ENCODE assay signal across 25 cellular contexts in the genomic region with DNA sequence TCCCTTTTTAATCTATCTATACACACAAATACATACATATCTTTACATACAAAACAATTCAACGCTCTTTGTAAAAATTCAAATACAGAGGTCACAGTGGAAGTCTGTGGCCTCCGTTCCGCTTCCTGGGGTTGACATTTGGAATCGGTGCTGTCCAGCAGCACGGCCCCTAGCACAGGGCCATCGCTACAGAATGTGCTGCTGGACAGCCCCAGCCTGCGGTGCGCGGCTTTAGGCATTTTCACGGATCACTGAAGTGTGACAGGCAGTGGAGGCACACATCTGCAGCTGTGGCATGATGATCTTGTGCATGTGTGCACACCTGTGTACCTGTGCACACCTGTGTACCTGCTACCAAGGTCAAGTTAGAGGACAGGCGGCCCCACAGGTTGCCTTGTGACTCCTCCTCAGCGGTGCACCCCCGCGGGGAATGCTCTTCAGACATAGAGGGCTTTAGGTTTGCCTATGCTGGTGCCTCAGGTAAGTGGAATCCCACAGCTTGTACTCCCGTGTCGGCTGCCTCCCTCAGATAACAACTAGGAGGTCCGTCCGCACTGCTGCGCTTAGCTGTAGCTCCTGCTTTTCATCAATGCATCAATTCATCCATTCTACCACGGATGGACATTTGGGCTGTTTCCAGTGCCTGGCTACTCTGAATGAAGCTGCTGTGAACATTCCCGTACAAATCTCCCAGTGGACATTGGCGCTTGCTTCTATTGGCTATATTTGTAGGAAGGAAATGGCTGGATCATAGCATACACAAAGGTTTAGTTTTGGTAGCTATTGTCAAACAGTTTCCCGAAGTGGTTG. TPM values are rescaled to one million over a fixed set of nuclear protein-coding genes. Genes with fewer than 3 reads are reported as not detected.
DNase-seq lines count a peak whose midpoint lies in the region; TF ChIP-seq lines count a peak whose summit lies in the region.
"Had no signal": no experiment of that assay in that cellular context is flagged by ENCODE, and none has a peak within 500 bp of the region (broad histone marks: within the 10 kb centered on the region; RNA-seq: fewer than 3 reads in every experiment).

No MANE protein-coding gene starts in this region.

- TF ChIP-seq EP300 in Ishikawa (IDR thresholded peaks at IDR 0.05; ENCODE audit: borderline replicate concordance): no peak

- TF ChIP-seq RAD21 in Ishikawa (IDR thresholded peaks at IDR 0.05; ENCODE audit: low read depth): peak; percentile 4; the same call in 1 of the 2 replicates

- H3K27ac Mint-ChIP-seq in progenitor cell of endocrine pancreas: peak overlapping the region; percentile 57
- no peak overlapping the region for H3K27ac Mint-ChIP-seq in T-helper 2 cell treated with Interferon-gamma antibody and Interleukin-4, amounts not matched to agents 5 μg/mL and 100 μg/mL, for 36 hours
- H3K27ac Mint-ChIP-seq: activated CD4-positive, alpha-beta memory T cell treated with anti-CD3 and anti-CD28 coated beads, Interleukin-2, amount 10 ng/mL, durations not matched to agents 7 days and 5 days; activated naive CD4-positive, alpha-beta T cell treated with anti-CD3 and anti-CD28 coated beads, Interleukin-2, amount 50 U/mL, for 72 hours; activated T-helper 17 cell treated with anti-CD3 and anti-CD28 coated beads, Interleukin-2, amount 50 U/mL, for 72 hours; mesothelial cell of epicardium; naive thymus-derived CD8-positive, alpha-beta T cell; type B pancreatic cell had no signal

- DNase-seq in COLO829 (ENCODE audit: low spot score) (peak; percentile 44), iPS-NIHi11 (ENCODE audit: low spot score) (peak; percentile 72), progenitor cell of endocrine pancreas (ENCODE audit: low spot score, unreplicated experiment) (no peak), hepatic stellate cell (ENCODE audit: low spot score) (no peak), NCI-H2107 (lab: John Stamatoyannopoulos, UW) (no peak)
- DNase-seq in T-helper 2 cell treated with Interferon-gamma antibody and Interleukin-4, amounts not matched to agents 5 μg/mL and 100 μg/mL, for 36 hours (ENCODE audit: low spot score): no peak
- DNase-seq: activated CD4-positive, alpha-beta memory T cell treated with anti-CD3 and anti-CD28 coated beads, Interleukin-2, amount 10 ng/mL, durations not matched to agents 7 days and 5 days; activated CD4-positive, alpha-beta T cell treated with anti-CD3 and anti-CD28 coated beads for 1 hour; activated CD8-positive, alpha-beta memory T cell treated with anti-CD3 and anti-CD28 coated beads, Interleukin-2, amount 50 U/mL, for 48 hours; aorta; cortex of kidney; EL; foreskin fibroblast; GOT3; heart right ventricle; left ventricle myocardium superior; naive thymus-derived CD8-positive, alpha-beta T cell; NCI-H1694; SJCRH30; stimulated activated CD4-positive, alpha-beta T cell treated with anti-CD3 and anti-CD28 coated beads, Interleukin-4, amount 100 ng/mL, for 1 hour had no signal

- no peaks in the 10 kb centered on the region for H3K27me3 Mint-ChIP-seq in progenitor cell of endocrine pancreas
- H3K27me3 Mint-ChIP-seq in T-helper 2 cell treated with Interferon-gamma antibody and Interleukin-4, amounts not matched to agents 5 μg/mL and 100 μg/mL, for 36 hours (ENCODE audit: low read depth): peaks cover 5% of the 10 kb centered on the region
- H3K27me3 Mint-ChIP-seq: activated T-helper 17 cell treated with anti-CD3 and anti-CD28 coated beads, Interleukin-2, amount 50 U/mL, for 72 hours had no signal

- no peak overlapping the region for H3K4me3 Mint-ChIP-seq in progenitor cell of endocrine pancreas (ENCODE audit: low read depth)
- no peak overlapping the region for H3K4me3 Mint-ChIP-seq in T-helper 2 cell treated with Interferon-gamma antibody and Interleukin-4, amounts not matched to agents 5 μg/mL and 100 μg/mL, for 36 hours
- H3K4me3 Mint-ChIP-seq: activated CD4-positive, alpha-beta memory T cell treated with anti-CD3 and anti-CD28 coated beads, Interleukin-2, amount 10 ng/mL, durations not matched to agents 7 days and 5 days; activated T-helper 17 cell treated with anti-CD3 and anti-CD28 coated beads, Interleukin-2, amount 50 U/mL, for 72 hours; mesothelial cell of epicardium; naive thymus-derived CD8-positive, alpha-beta T cell; type B pancreatic cell had no signal

- peaks cover 4% of the 10 kb centered on the region for H3K9me3 Mint-ChIP-seq in progenitor cell of endocrine pancreas (ENCODE audit: low read depth)
- no peaks in the 10 kb centered on the region for H3K9me3 Mint-ChIP-seq in T-helper 2 cell treated with Interferon-gamma antibody and Interleukin-4, amounts not matched to agents 5 μg/mL and 100 μg/mL, for 36 hours
- H3K9me3 Mint-ChIP-seq: activated CD4-positive, alpha-beta memory T cell treated with anti-CD3 and anti-CD28 coated beads, Interleukin-2, amount 10 ng/mL, durations not matched to agents 7 days and 5 days; activated naive CD4-positive, alpha-beta T cell treated with anti-CD3 and anti-CD28 coated beads, Interleukin-2, amount 50 U/mL, for 72 hours; activated T-helper 17 cell treated with anti-CD3 and anti-CD28 coated beads, Interleukin-2, amount 50 U/mL, for 72 hours had no signal

- TF ChIP-seq CTCF in progenitor cell of endocrine pancreas (IDR thresholded peaks at IDR 0.05; ENCODE audit: unreplicated experiment): no peak

- no peaks in the 10 kb centered on the region for H3K4me1 Mint-ChIP-seq in progenitor cell of endocrine pancreas (ENCODE audit: low read depth)
- H3K4me1 Mint-ChIP-seq in T-helper 2 cell treated with Interferon-gamma antibody and Interleukin-4, amounts not matched to agents 5 μg/mL and 100 μg/mL, for 36 hours (ENCODE audit: low read depth): no peaks in the 10 kb centered on the region
- H3K4me1 Mint-ChIP-seq: activated CD4-positive, alpha-beta memory T cell treated with anti-CD3 and anti-CD28 coated beads, Interleukin-2, amount 10 ng/mL, durations not matched to agents 7 days and 5 days; activated T-helper 17 cell treated with anti-CD3 and anti-CD28 coated beads, Interleukin-2, amount 50 U/mL, for 72 hours; naive thymus-derived CD8-positive, alpha-beta T cell had no signal

- H3K36me3 Mint-ChIP-seq in progenitor cell of endocrine pancreas (ENCODE audit: insufficient read depth): peaks cover 4% of the 10 kb centered on the region
- H3K36me3 Mint-ChIP-seq in T-helper 2 cell treated with Interferon-gamma antibody and Interleukin-4, amounts not matched to agents 5 μg/mL and 100 μg/mL, for 36 hours (ENCODE audit: low read depth): no peaks in the 10 kb centered on the region
- H3K36me3 Mint-ChIP-seq: type B pancreatic cell had no signal

TF ChIP-seq in Ishikawa, 13 proteins besides CTCF, POLR2A, EP300 and RAD21:
- TF ChIP-seq, protein P1, sequence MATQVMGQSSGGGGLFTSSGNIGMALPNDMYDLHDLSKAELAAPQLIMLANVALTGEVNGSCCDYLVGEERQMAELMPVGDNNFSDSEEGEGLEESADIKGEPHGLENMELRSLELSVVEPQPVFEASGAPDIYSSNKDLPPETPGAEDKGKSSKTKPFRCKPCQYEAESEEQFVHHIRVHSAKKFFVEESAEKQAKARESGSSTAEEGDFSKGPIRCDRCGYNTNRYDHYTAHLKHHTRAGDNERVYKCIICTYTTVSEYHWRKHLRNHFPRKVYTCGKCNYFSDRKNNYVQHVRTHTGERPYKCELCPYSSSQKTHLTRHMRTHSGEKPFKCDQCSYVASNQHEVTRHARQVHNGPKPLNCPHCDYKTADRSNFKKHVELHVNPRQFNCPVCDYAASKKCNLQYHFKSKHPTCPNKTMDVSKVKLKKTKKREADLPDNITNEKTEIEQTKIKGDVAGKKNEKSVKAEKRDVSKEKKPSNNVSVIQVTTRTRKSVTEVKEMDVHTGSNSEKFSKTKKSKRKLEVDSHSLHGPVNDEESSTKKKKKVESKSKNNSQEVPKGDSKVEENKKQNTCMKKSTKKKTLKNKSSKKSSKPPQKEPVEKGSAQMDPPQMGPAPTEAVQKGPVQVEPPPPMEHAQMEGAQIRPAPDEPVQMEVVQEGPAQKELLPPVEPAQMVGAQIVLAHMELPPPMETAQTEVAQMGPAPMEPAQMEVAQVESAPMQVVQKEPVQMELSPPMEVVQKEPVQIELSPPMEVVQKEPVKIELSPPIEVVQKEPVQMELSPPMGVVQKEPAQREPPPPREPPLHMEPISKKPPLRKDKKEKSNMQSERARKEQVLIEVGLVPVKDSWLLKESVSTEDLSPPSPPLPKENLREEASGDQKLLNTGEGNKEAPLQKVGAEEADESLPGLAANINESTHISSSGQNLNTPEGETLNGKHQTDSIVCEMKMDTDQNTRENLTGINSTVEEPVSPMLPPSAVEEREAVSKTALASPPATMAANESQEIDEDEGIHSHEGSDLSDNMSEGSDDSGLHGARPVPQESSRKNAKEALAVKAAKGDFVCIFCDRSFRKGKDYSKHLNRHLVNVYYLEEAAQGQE (IDR thresholded peaks at IDR 0.05; ENCODE audit: low read depth): peak; percentile 89
- TF ChIP-seq CEBPB (IDR thresholded peaks at IDR 0.05) (no peak), TEAD4 (IDR thresholded peaks at IDR 0.05) (peak; percentile 54; the same call in 1 of the 2 replicates), NFIC (IDR thresholded peaks at IDR 0.05) (no peak), FOXM1 (IDR thresholded peaks at IDR 0.05; ENCODE audit: borderline replicate concordance, low read depth) (no peak), TAF1 (IDR thresholded peaks at IDR 0.05; ENCODE audit: low read depth) (no peak), EGR1 (IDR thresholded peaks at IDR 0.05) (no peak), ZBTB7A (IDR thresholded peaks at IDR 0.05; ENCODE audit: low read depth) (no peak), TCF12 (IDR thresholded peaks at IDR 0.05; ENCODE audit: low read depth) (no peak), USF1 (IDR thresholded peaks at IDR 0.05) (no peak), YY1 (IDR thresholded peaks at IDR 0.05; ENCODE audit: low read depth) (no peak), CREB1 (IDR thresholded peaks at IDR 0.05; ENCODE audit: low read depth) (no peak)
- TF ChIP-seq, protein P2, sequence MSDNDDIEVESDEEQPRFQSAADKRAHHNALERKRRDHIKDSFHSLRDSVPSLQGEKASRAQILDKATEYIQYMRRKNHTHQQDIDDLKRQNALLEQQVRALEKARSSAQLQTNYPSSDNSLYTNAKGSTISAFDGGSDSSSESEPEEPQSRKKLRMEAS (IDR thresholded peaks at IDR 0.05): 0 out of 2 replicates have a peak, but pooled peaks have one; percentile 55

RNA-seq across cellular contexts. Expression of gene GAL, which starts 29.9 kb away (rescaled TPM):
- total RNA-seq in progenitor cell of endocrine pancreas: 1.5 and 2.2 TPM in 2 replicates
- total RNA-seq: activated CD4-positive, alpha-beta memory T cell treated with anti-CD3 and anti-CD28 coated beads, Interleukin-2, amount 10 ng/mL, durations not matched to agents 7 days and 5 days; aorta; left ventricle myocardium superior; naive thymus-derived CD8-positive, alpha-beta T cell; SJCRH30 had no signal

RNA-seq across cellular contexts. Expression of gene TESMIN, which starts 37.1 kb away (rescaled TPM):
- 24.2 and 26.6 TPM in 2 replicates for total RNA-seq in progenitor cell of endocrine pancreas
- total RNA-seq: SJCRH30 had no signal

Comparison
In these comparisons a context has a peak if more than half of its experiments do, and no peak if none do; other contexts are left out.
1. DNase-seq: peak in COLO829 (single experiment) and iPS-NIHi11 (single experiment); none in progenitor cell of endocrine pancreas (single experiment), hepatic stellate cell (single experiment), T-helper 2 cell treated with Interferon-gamma antibody and Interleukin-4, amounts not matched to agents 5 μg/mL and 100 μg/mL, for 36 hours (single experiment) and NCI-H2107 (single experiment).